10 cellular contexts compared by ENCODE assay signal in genomic region chr17:78759969-78760352, GRCh38. TPM values are rescaled to one million over a fixed set of nuclear protein-coding genes. Genes with fewer than 3 reads are reported as not detected.
DNase-seq lines count a peak whose midpoint lies in the region; ATAC-seq, FAIRE-seq and TF ChIP-seq lines count a peak whose summit lies in the region.
"Had no signal": no experiment of that assay in that cellular context is flagged by ENCODE, and none has a peak within 500 bp of the region (broad histone marks: within the 10 kb centered on the region; RNA-seq: fewer than 3 reads in every experiment).

No MANE protein-coding gene starts in this region.

- peak; percentile 50 for FAIRE-seq in GM12891 (lab: Jason Lieb, UNC)
- FAIRE-seq: HTR-8/SVneo had no signal

- DNase-seq in CD4-positive, CD25-positive, alpha-beta regulatory T cell: no peak
- DNase-seq in GM12891 (ENCODE audit: insufficient read length, low spot score) (no peak), naive B cell (peak; percentile 68), hypothalamus (lab: John Stamatoyannopoulos, UW) (no peak), A172 (ENCODE audit: low spot score) (no peak)
- DNase-seq in activated CD4-positive, alpha-beta memory T cell treated with anti-CD3 and anti-CD28 coated beads for 36 hours: no peak

- H3K27ac ChIP-seq in CD4-positive, CD25-positive, alpha-beta regulatory T cell (ENCODE audit: insufficient read depth, low read length, poor library complexity, severe bottlenecking): peak overlapping the region; percentile 93

- peaks cover 37 to 92% (median 72%) of the 10 kb centered on the region in 4 donors for H3K4me1 Mint-ChIP-seq in CD4-positive, CD25-positive, alpha-beta regulatory T cell
- H3K4me1 Mint-ChIP-seq in activated CD4-positive, alpha-beta memory T cell treated with anti-CD3 and anti-CD28 coated beads for 36 hours (ENCODE audit: low read depth): peaks cover 85% of the 10 kb centered on the region
- peaks cover 52 to 87% (median 67%) of the 10 kb centered on the region in 3 donors for H3K4me1 Mint-ChIP-seq in naive B cell

- no peak for TF ChIP-seq POLR2A in GM12891 (IDR thresholded peaks at IDR 0.05; ENCODE audit: low read depth, low read length)

- H3K9me3 ChIP-seq in CD4-positive, CD25-positive, alpha-beta regulatory T cell (ENCODE audit: control insufficient read depth in 2 of 2, low read length in 2 of 2): no peaks in the 10 kb centered on the region
- H3K9me3 ChIP-seq: prostate gland had no signal

- no peaks in the 10 kb centered on the region for H3K27me3 ChIP-seq in CD4-positive, CD25-positive, alpha-beta regulatory T cell (ENCODE audit: control insufficient read depth, insufficient read depth, low read length)

- H3K4me3 ChIP-seq in CD4-positive, CD25-positive, alpha-beta regulatory T cell (ENCODE audit: low read depth, low read length): peak overlapping the region; percentile 68
- H3K4me3 ChIP-seq: prostate gland had no signal

- H3K36me3 ChIP-seq in CD4-positive, CD25-positive, alpha-beta regulatory T cell (ENCODE audit: control insufficient read depth, insufficient read depth, low read length): no peaks in the 10 kb centered on the region
- H3K36me3 ChIP-seq: prostate gland had no signal

- CTCF ChIA-PET in activated CD4-positive, alpha-beta memory T cell treated with anti-CD3 and anti-CD28 coated beads for 36 hours (lab: Charles Lee): interaction anchor here (0.8 to 3.3 kb wide), 5 partner anchors 9 to 15 kb away, joined by 3 to 15 read pairs (median 8); no protein-coding TSS in a partner anchor

- peaks cover 96% of the 10 kb centered on the region for H3K4me1 ChIP-seq in CD4-positive, CD25-positive, alpha-beta regulatory T cell (ENCODE audit: control insufficient read depth, insufficient read depth, low read length, poor library complexity, severe bottlenecking)

- peak overlapping the region; percentile 77 to 92 (median 85) for H3K4me3 Mint-ChIP-seq in CD4-positive, CD25-positive, alpha-beta regulatory T cell
- H3K4me3 Mint-ChIP-seq in activated CD4-positive, alpha-beta memory T cell treated with anti-CD3 and anti-CD28 coated beads for 36 hours: peak overlapping the region; percentile 68
- H3K4me3 Mint-ChIP-seq in naive B cell: peak overlapping the region; percentile 50 to 81 (median 75)

- intact Hi-C loops in activated CD4-positive, alpha-beta memory T cell treated with anti-CD3 and anti-CD28 coated beads for 36 hours (cut with micrococcal nuclease): loop anchor here (1.0 to 2.0 kb wide), 3 partner anchors 12 to 15 kb away; no protein-coding TSS in a partner anchor

- H3K27me3 Mint-ChIP-seq in CD4-positive, CD25-positive, alpha-beta regulatory T cell: no peaks in the 10 kb centered on the region
- no peaks in the 10 kb centered on the region for H3K27me3 Mint-ChIP-seq in activated CD4-positive, alpha-beta memory T cell treated with anti-CD3 and anti-CD28 coated beads for 36 hours
- H3K27me3 Mint-ChIP-seq in naive B cell: no peaks in the 10 kb centered on the region

- H3K9me3 Mint-ChIP-seq in CD4-positive, CD25-positive, alpha-beta regulatory T cell: no peaks in the 10 kb centered on the region
- peaks cover 2% of the 10 kb centered on the region for H3K9me3 Mint-ChIP-seq in activated CD4-positive, alpha-beta memory T cell treated with anti-CD3 and anti-CD28 coated beads for 36 hours
- H3K9me3 Mint-ChIP-seq in naive B cell: no peaks in the 10 kb centered on the region

- POLR2A ChIA-PET in activated CD4-positive, alpha-beta memory T cell treated with anti-CD3 and anti-CD28 coated beads for 36 hours (lab: Charles Lee): interaction anchor here (1.1 to 18.1 kb wide), 4 partner anchors 12 to 45 kb away, joined by 3 to 481 read pairs (median 35); partner anchors contain the start of gene CYTH1

- H3K27ac Mint-ChIP-seq in CD4-positive, CD25-positive, alpha-beta regulatory T cell: peak overlapping the region; percentile 83 to 98 (median 98)
- H3K27ac Mint-ChIP-seq in activated CD4-positive, alpha-beta memory T cell treated with anti-CD3 and anti-CD28 coated beads for 36 hours: peak overlapping the region; percentile 98
- H3K27ac Mint-ChIP-seq in naive B cell: peak overlapping the region; percentile 91 to 99 (median 98)

- no peak for ATAC-seq in CD4-positive, CD25-positive, alpha-beta regulatory T cell (ENCODE audit: low read depth in 2 of 2)
- ATAC-seq in naive B cell (ENCODE audit: low read depth in 2 of 2) (peak; percentile 54 to 60), HG02852 (IDR thresholded peaks at IDR 0.05; ENCODE audit: unreplicated experiment) (no peak), GM19351 (IDR thresholded peaks at IDR 0.05; ENCODE audit: unreplicated experiment) (no peak)

- peaks cover 10% of the 10 kb centered on the region for H3K36me3 Mint-ChIP-seq in CD4-positive, CD25-positive, alpha-beta regulatory T cell
- peaks cover 30% of the 10 kb centered on the region for H3K36me3 Mint-ChIP-seq in activated CD4-positive, alpha-beta memory T cell treated with anti-CD3 and anti-CD28 coated beads for 36 hours
- H3K36me3 Mint-ChIP-seq in naive B cell: peaks cover 0 to 8% of the 10 kb centered on the region in 2 donors

TF ChIP-seq in GM12891, 5 proteins besides CTCF, POLR2A, EP300 and RAD21:
- TF ChIP-seq POU2F2 (IDR thresholded peaks at IDR 0.05; ENCODE audit: low read depth, low read length): no peak
- no peak for TF ChIP-seq SPI1 (IDR thresholded peaks at IDR 0.05; ENCODE audit: low read depth, low read length)
- no peak for TF ChIP-seq PAX5 (IDR thresholded peaks at IDR 0.05; ENCODE audit: insufficient read depth, low read length, severe bottlenecking)
- no peak for TF ChIP-seq POLR2AphosphoS5 (IDR thresholded peaks at IDR 0.05; ENCODE audit: low read depth, low read length)
- TF ChIP-seq TAF1 (IDR thresholded peaks at IDR 0.05; ENCODE audit: low read depth, low read length): no peak
TF ChIP-seq in GM12891: peak in this region for 0.

RNA-seq across cellular contexts. Expression of gene CYTH1, which starts 22.1 kb away (rescaled TPM):
- 487 TPM for total RNA-seq in CD4-positive, CD25-positive, alpha-beta regulatory T cell
- 100 to 1,000 TPM; 202 to 214 (median 206) TPM for polyA plus RNA-seq in CD4-positive, CD25-positive, alpha-beta regulatory T cell
- polyA plus RNA-seq in GM12891 (2012; ENCODE audit: low read depth, missing spikeins): 171 TPM
- total RNA-seq in activated CD4-positive, alpha-beta memory T cell treated with anti-CD3 and anti-CD28 coated beads for 36 hours: 100 to 1,000 TPM; 184 to 204 TPM
- 100 to 1,000 TPM; 165 to 235 (median 190) TPM for polyA plus RNA-seq in naive B cell (ENCODE audit: low read depth in 6 of 6)
- 25.5 and 43.3 TPM in 2 replicates for total RNA-seq in A172 (2014; rRNA removed; shearing (Covaris generic))

Comparison
In these comparisons a context has a peak if more than half of its experiments do, and no peak if none do; other contexts are left out.
1. ATAC-seq: peak in naive B cell (2 of 2); none in CD4-positive, CD25-positive, alpha-beta regulatory T cell (0 of 2), HG02852 (single experiment) and GM19351 (single experiment).
2. Peak in every context shown above with its lines, with median percentiles within 50 percentile points of each other: H3K27ac Mint-ChIP-seq and H3K4me3 Mint-ChIP-seq.